In the genomic region with DNA sequence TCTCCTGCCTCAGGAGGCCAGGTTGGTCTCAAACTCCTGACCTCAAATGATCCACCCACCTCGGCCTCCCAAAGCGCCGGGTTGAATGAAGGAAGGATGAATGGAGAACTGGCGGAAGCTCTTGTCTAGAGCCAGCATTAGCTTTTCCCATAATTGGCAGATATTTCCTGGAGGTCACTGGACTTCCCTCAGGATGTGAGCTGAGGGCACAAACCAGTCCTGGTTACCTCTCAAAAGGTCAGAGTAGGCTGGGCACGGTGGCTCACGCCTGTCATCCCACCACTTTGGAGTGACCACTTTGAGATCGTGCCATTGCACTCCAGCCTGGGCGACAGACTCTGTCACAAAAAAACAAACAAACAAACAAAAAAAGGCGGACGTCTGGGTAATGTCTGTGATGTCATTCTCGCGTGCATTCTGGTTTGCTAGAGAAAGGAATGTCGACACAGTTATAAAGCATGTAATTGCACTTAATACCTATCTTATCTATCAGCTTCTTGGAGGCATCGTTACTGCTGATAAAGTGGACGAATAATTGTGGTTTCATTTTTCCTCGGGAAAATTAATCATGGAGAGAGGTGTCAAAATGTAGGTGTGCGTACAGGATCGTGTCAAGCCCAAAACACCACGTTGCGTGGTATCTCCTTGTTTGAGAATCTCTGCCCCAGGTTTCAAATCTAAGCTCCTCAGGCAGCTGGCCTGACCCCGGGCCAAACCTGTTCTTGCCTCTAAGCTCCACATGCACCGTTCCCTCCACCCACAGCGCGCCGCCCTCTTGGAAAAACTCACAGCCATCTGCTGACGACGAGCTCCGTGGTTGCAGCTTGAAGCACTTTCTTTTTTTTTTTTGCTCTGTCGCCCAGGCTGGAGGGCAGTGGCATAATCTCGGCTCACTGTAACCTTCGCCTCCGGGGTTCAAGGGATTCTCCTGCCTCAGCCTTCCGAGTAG, we compare ENCODE assay signal across 9 cellular contexts. TPM values are rescaled to one million over a fixed set of nuclear protein-coding genes. Genes with fewer than 3 reads are reported as not detected.
DNase-seq lines count a peak whose midpoint lies in the region; ATAC-seq lines count a peak whose summit lies in the region.
"Had no signal": no experiment of that assay in that cellular context is flagged by ENCODE, and none has a peak within 500 bp of the region (broad histone marks: within the 10 kb centered on the region; RNA-seq: fewer than 3 reads in every experiment).

No MANE protein-coding gene starts in this region.

- peaks cover 44% of the 10 kb centered on the region for H3K27me3 Mint-ChIP-seq in stimulated activated naive CD8-positive, alpha-beta T cell treated with anti-CD3 and anti-CD28 coated beads, Interleukin-15, Interleukin-2, amounts not matched to agents 100 ng/mL and 50 ng/mL, for 24 hours
- H3K27me3 Mint-ChIP-seq in T-cell = no peaks in the 10 kb centered on the region

- H3K27ac Mint-ChIP-seq in stimulated activated naive CD8-positive, alpha-beta T cell treated with anti-CD3 and anti-CD28 coated beads, Interleukin-15, Interleukin-2, amounts not matched to agents 100 ng/mL and 50 ng/mL, for 24 hours = peak overlapping the region; percentile 82
- peak overlapping the region; percentile 79 to 89 for H3K27ac Mint-ChIP-seq in T-cell

- peak overlapping the region; percentile 63 for H3K4me3 Mint-ChIP-seq in stimulated activated naive CD8-positive, alpha-beta T cell treated with anti-CD3 and anti-CD28 coated beads, Interleukin-15, Interleukin-2, amounts not matched to agents 100 ng/mL and 50 ng/mL, for 24 hours
- H3K4me3 Mint-ChIP-seq in T-cell = peak overlapping the region; percentile 55 to 85 (median 61)

- CTCF ChIA-PET in T-cell (lab: Charles Lee) = interaction anchor here in 1 of 2 donors (0.6 to 1.5 kb wide), 3 partner anchors 97 to 627 kb away, joined by 3 to 6 read pairs (median 3); no protein-coding TSS in a partner anchor

- ATAC-seq in stimulated activated naive CD8-positive, alpha-beta T cell treated with anti-CD3 and anti-CD28 coated beads, Interleukin-15, Interleukin-2, amounts not matched to agents 100 U/mL and 50 U/mL, for 24 hours = no peak
- ATAC-seq in T-cell (replicated peaks in 1 of 4) (no peak), left ventricle myocardium superior (peak; percentile 13), sciatic nerve (no peak), GM19467 (IDR thresholded peaks at IDR 0.05; ENCODE audit: unreplicated experiment) (no peak)

- H3K4me1 Mint-ChIP-seq in stimulated activated naive CD8-positive, alpha-beta T cell treated with anti-CD3 and anti-CD28 coated beads, Interleukin-15, Interleukin-2, amounts not matched to agents 100 ng/mL and 50 ng/mL, for 24 hours (ENCODE audit: low read depth) = peaks cover 41% of the 10 kb centered on the region
- peaks cover 30 to 40% (median 35%) of the 10 kb centered on the region in 3 donors for H3K4me1 Mint-ChIP-seq in T-cell

- no peak for DNase-seq in stimulated activated naive CD8-positive, alpha-beta T cell treated with anti-CD3 and anti-CD28 coated beads, Interleukin-15, Interleukin-2, amounts not matched to agents 100 U/mL and 50 U/mL, for 24 hours
- DNase-seq in T-cell = no peak
- DNase-seq in left ventricle myocardium superior = peak; percentile 64
- no peak for DNase-seq in sciatic nerve (ENCODE audit: low spot score)
- DNase-seq in hypothalamus (lab: John Stamatoyannopoulos, UW) = no peak
- DNase-seq in T1000 (lab: John Stamatoyannopoulos, UW) = no peak
- DNase-seq: SJCRH30 had no signal

- H3K9me3 Mint-ChIP-seq in stimulated activated naive CD8-positive, alpha-beta T cell treated with anti-CD3 and anti-CD28 coated beads, Interleukin-15, Interleukin-2, amounts not matched to agents 100 ng/mL and 50 ng/mL, for 24 hours = no peaks in the 10 kb centered on the region
- no peaks in the 10 kb centered on the region for H3K9me3 Mint-ChIP-seq in T-cell

- POLR2A ChIA-PET in T-cell (lab: Charles Lee) = interaction anchor here in 1 of 2 donors (0.6 kb wide), 1 partner anchor 60 kb away, joined by 5 read pairs; no protein-coding TSS in a partner anchor

- H3K36me3 Mint-ChIP-seq in stimulated activated naive CD8-positive, alpha-beta T cell treated with anti-CD3 and anti-CD28 coated beads, Interleukin-15, Interleukin-2, amounts not matched to agents 100 ng/mL and 50 ng/mL, for 24 hours (ENCODE audit: low read depth) = peaks cover 6% of the 10 kb centered on the region
- H3K36me3 Mint-ChIP-seq in T-cell = no peaks in the 10 kb centered on the region

- intact Hi-C loops in left ventricle myocardium superior (cut with micrococcal nuclease) = no loop called here
- intact Hi-C loops in sciatic nerve (cut with DNase I) = no loop called here

RNA-seq across cellular contexts. Expression of a gene that starts 6.4 kb away (rescaled TPM):
- total RNA-seq in T-cell = 10 to 100 TPM; 18.0 to 26.8 (median 22.6) TPM
- total RNA-seq in left ventricle myocardium superior = 37.9 TPM
- 59.6 TPM for total RNA-seq in sciatic nerve

RNA-seq across cellular contexts. Expression of a gene that starts 30.0 kb away (rescaled TPM):
- total RNA-seq in T-cell (10 to 100 TPM; 18.0 to 41.5 (median 31.2) TPM), left ventricle myocardium superior (200 TPM), sciatic nerve (326 TPM)

RNA-seq across cellular contexts. Expression of a gene that starts 54.0 kb away (rescaled TPM):
- 100 to 1,000 TPM in 2 of 5 donors, 10 to 100 TPM in 3; 91.1 to 184 (median 97.0) TPM for total RNA-seq in T-cell
- total RNA-seq in left ventricle myocardium superior = 39.1 TPM
- 46.5 TPM for total RNA-seq in sciatic nerve
